ENCODE assay signal across 14 cellular contexts in genomic region chr16:49484936-49485335, GRCh38.
DNase-seq lines count a peak whose midpoint lies in the region; ATAC-seq and TF ChIP-seq lines count a peak whose summit lies in the region.
"Had no signal": no experiment of that assay in that cellular context is flagged by ENCODE, and none has a peak within 500 bp of the region (broad histone marks: within the 10 kb centered on the region; RNA-seq: fewer than 3 reads in every experiment).

No MANE protein-coding gene starts in this region.

- peaks cover 8% of the 10 kb centered on the region for H3K4me1 Mint-ChIP-seq in nephron
- peaks cover 7% of the 10 kb centered on the region for H3K4me1 Mint-ChIP-seq in progenitor cell of endocrine pancreas (ENCODE audit: low read depth)
- H3K4me1 Mint-ChIP-seq: activated CD4-positive, alpha-beta memory T cell treated with anti-CD3 and anti-CD28 coated beads, Interleukin-2, amount 10 ng/mL, durations not matched to agents 7 days and 5 days; CD4-positive, alpha-beta memory T cell had no signal

- 82 to 91% (median 89%) methylated on average over 8 of the region's 8 CpGs for WGBS in stomach, 5 donors

- ATAC-seq in GM18519 (IDR thresholded peaks at IDR 0.05; ENCODE audit: low FRiP score, unreplicated experiment): no peak

- H3K36me3 ChIP-seq in KMS-11 (ENCODE audit: insufficient read depth): no peaks in the 10 kb centered on the region
- no peaks in the 10 kb centered on the region for H3K36me3 ChIP-seq in ascending aorta
- H3K36me3 ChIP-seq in stomach: no peaks in the 10 kb centered on the region

- H3K4me1 ChIP-seq in KMS-11 (ENCODE audit: low read depth, poor library complexity, severe bottlenecking) (peaks cover 7% of the 10 kb centered on the region), ascending aorta (peaks cover 0 to 5% of the 10 kb centered on the region in 2 donors), stomach (peaks cover 0 to 13% (median 8%) of the 10 kb centered on the region in 4 donors)

- H3K4me3 ChIP-seq in KMS-11 (IDR thresholded peaks at IDR 0.05; ENCODE audit: insufficient read depth, low read depth, low read length) (no peak overlapping the region), ascending aorta (peak overlapping the region; percentile 27 to 40), stomach (peak overlapping the region in 2 of 4 donors; percentile 27 to 32)

- H3K36me3 Mint-ChIP-seq in nephron (ENCODE audit: low read depth) (peaks cover under 1% of the 10 kb centered on the region), progenitor cell of endocrine pancreas (ENCODE audit: insufficient read depth) (no peaks in the 10 kb centered on the region)
- H3K36me3 Mint-ChIP-seq: CD4-positive, alpha-beta memory T cell had no signal

- no peak for TF ChIP-seq CTCF in KMS-11 (conservative IDR thresholded peaks at IDR 0.05; ENCODE audit: low read depth, low read length)
- no peak for TF ChIP-seq CTCF in ascending aorta (IDR thresholded peaks at IDR 0.05)
- no peak for TF ChIP-seq CTCF in nephron (IDR thresholded peaks at IDR 0.05; ENCODE audit: unreplicated experiment in 3 of 3)
- TF ChIP-seq CTCF in stomach (IDR thresholded peaks at IDR 0.05): no peak
- TF ChIP-seq CTCF in progenitor cell of endocrine pancreas (IDR thresholded peaks at IDR 0.05; ENCODE audit: unreplicated experiment): no peak

- H3K79me2 ChIP-seq in KMS-11 (ENCODE audit: insufficient read depth, low read depth): no peaks in the 10 kb centered on the region

- H3K27ac Mint-ChIP-seq in nephron (no peak overlapping the region), progenitor cell of endocrine pancreas (no peak overlapping the region)
- H3K27ac Mint-ChIP-seq: activated B cell treated with CpG ODN at 0.5 μM for 24 hours; activated CD4-positive, alpha-beta memory T cell treated with anti-CD3 and anti-CD28 coated beads, Interleukin-2, amount 10 ng/mL, durations not matched to agents 7 days and 5 days had no signal

- H3K9me3 ChIP-seq in ascending aorta (peaks cover 8 to 17% of the 10 kb centered on the region in 2 donors), stomach (no peaks in the 10 kb centered on the region)

- no peaks in the 10 kb centered on the region for H4K20me1 ChIP-seq in KMS-11 (ENCODE audit: insufficient read depth)

- peak overlapping the region; percentile 15 for H2AFZ ChIP-seq in KMS-11 (ENCODE audit: low read depth)

- intact Hi-C loops in ascending aorta (cut with DNase I) (no loop called here), stomach (cut with DNase I; ENCODE audit: low total_unique reads) (no loop called here)

- H3K27me3 Mint-ChIP-seq in nephron (ENCODE audit: low read depth): peaks cover 3% of the 10 kb centered on the region
- peaks cover 17% of the 10 kb centered on the region for H3K27me3 Mint-ChIP-seq in progenitor cell of endocrine pancreas

- H3K27ac ChIP-seq in KMS-11: no peak overlapping the region
- H3K27ac ChIP-seq in ascending aorta: peak overlapping the region; percentile 52 to 66
- peak overlapping the region in 3 of 5 donors; percentile 35 to 76 (median 50) for H3K27ac ChIP-seq in stomach
- H3K27ac ChIP-seq: RWPE1 had no signal

- no peak for TF ChIP-seq EP300 in stomach (IDR thresholded peaks at IDR 0.05)

- no peak for TF ChIP-seq POLR2A in stomach (IDR thresholded peaks at IDR 0.05)

- H3K9ac ChIP-seq in KMS-11: no peak overlapping the region

- H3K4me2 ChIP-seq in KMS-11: peak overlapping the region; percentile 14; the same call in 1 of the 2 replicates

- H3K9me3 Mint-ChIP-seq in nephron (no peaks in the 10 kb centered on the region), progenitor cell of endocrine pancreas (ENCODE audit: low read depth) (peaks cover 3% of the 10 kb centered on the region)
- H3K9me3 Mint-ChIP-seq: activated B cell treated with CpG ODN at 0.5 μM for 24 hours; activated CD4-positive, alpha-beta memory T cell treated with anti-CD3 and anti-CD28 coated beads, Interleukin-2, amount 10 ng/mL, durations not matched to agents 7 days and 5 days had no signal

- H3K27me3 ChIP-seq in KMS-11 (ENCODE audit: insufficient read depth, low read depth) (no peaks in the 10 kb centered on the region), ascending aorta (no peaks in the 10 kb centered on the region), stomach (peaks cover 0 to 3% (median 0%) of the 10 kb centered on the region in 3 donors)

- DNase-seq in ascending aorta (ENCODE audit: low spot score in 2 of 2): peak in 1 of 2 donors; percentile 40
- DNase-seq in stomach: no peak
- no peak for DNase-seq in foreskin melanocyte
- no peak for DNase-seq in progenitor cell of endocrine pancreas (ENCODE audit: low spot score, unreplicated experiment)
- DNase-seq: activated B cell treated with CpG ODN at 0.5 μM for 24 hours; activated CD4-positive, alpha-beta memory T cell treated with anti-CD3 and anti-CD28 coated beads, Interleukin-2, amount 10 ng/mL, durations not matched to agents 7 days and 5 days; activated naive CD4-positive, alpha-beta T cell treated with Interleukin-2 at 50 U/mL for 16 hours; CD4-positive, alpha-beta memory T cell; KG1; T-helper 9 cell had no signal

- H3K4me3 Mint-ChIP-seq in nephron (peak overlapping the region in 2 of 3 experiments; percentile 64 to 71), progenitor cell of endocrine pancreas (ENCODE audit: low read depth) (no peak overlapping the region)
- H3K4me3 Mint-ChIP-seq: activated CD4-positive, alpha-beta memory T cell treated with anti-CD3 and anti-CD28 coated beads, Interleukin-2, amount 10 ng/mL, durations not matched to agents 7 days and 5 days had no signal
